1 cellular context compared by ENCODE assay signal in genomic region chr17:54900457-54901229, GRCh38.
TF ChIP-seq lines count a peak whose summit lies in the region.

TSS of gene TOM1L1 (plus strand) at chr17:54900852. CDS start at chr17:54900866, 14 bp downstream.

TF ChIP-seq in HepG2, 621 proteins besides CTCF, POLR2A, EP300 and RAD21 (continued from another document and continues in another):
- TF ChIP-seq TFDP1 (CRISPR knock-in tag; IDR thresholded peaks at IDR 0.05; ENCODE audit: borderline replicate concordance) (peak; percentile 86), HDAC2 (CRISPR knock-in tag; IDR thresholded peaks at IDR 0.05) (peak; percentile 43; the same call in 1 of the 2 replicates), ZNF713 (CRISPR knock-in tag; IDR thresholded peaks at IDR 0.05) (0 out of 2 replicates have a peak, but pooled peaks have one; percentile 66), ZNF432 (CRISPR knock-in tag; IDR thresholded peaks at IDR 0.05; ENCODE audit: borderline replicate concordance) (no peak), ZNF142 (CRISPR knock-in tag; IDR thresholded peaks at IDR 0.05) (0 out of 2 replicates have a peak, but pooled peaks have one; percentile 65), RAD51 (IDR thresholded peaks at IDR 0.05; ENCODE audit: borderline replicate concordance) (no peak), FOXO1 (CRISPR knock-in tag; IDR thresholded peaks at IDR 0.05) (0 out of 2 replicates have a peak, but pooled peaks have one; percentile 8), HOXA7 (CRISPR knock-in tag; IDR thresholded peaks at IDR 0.05) (no peak), ZNF75D (CRISPR knock-in tag; IDR thresholded peaks at IDR 0.05; ENCODE audit: borderline replicate concordance) (no peak), KDM6A (CRISPR knock-in tag; IDR thresholded peaks at IDR 0.05; ENCODE audit: low read depth) (no peak; the same call in 1 of the 2 replicates), NR1H2 (CRISPR knock-in tag; IDR thresholded peaks at IDR 0.05; ENCODE audit: borderline replicate concordance, low read depth) (no peak), REPIN1 (CRISPR knock-in tag; IDR thresholded peaks at IDR 0.05; ENCODE audit: borderline replicate concordance, low read depth) (peak; percentile 48; the same call in 1 of the 2 replicates), ZNF431 (CRISPR knock-in tag; IDR thresholded peaks at IDR 0.05; ENCODE audit: borderline replicate concordance, low read depth) (0 out of 2 replicates have a peak, but pooled peaks have one; percentile 21), ZNF775 (CRISPR knock-in tag; IDR thresholded peaks at IDR 0.05; ENCODE audit: borderline replicate concordance) (no peak), ZNF674 (CRISPR knock-in tag; IDR thresholded peaks at IDR 0.05; ENCODE audit: low read depth) (peak; percentile 77; the same call in 1 of the 2 replicates), ZBTB4 (CRISPR knock-in tag; IDR thresholded peaks at IDR 0.05; ENCODE audit: borderline replicate concordance) (peak; percentile 9; the same call in 1 of the 2 replicates), NFRKB (IDR thresholded peaks at IDR 0.05) (no peak), ZNF275 (CRISPR knock-in tag; IDR thresholded peaks at IDR 0.05; ENCODE audit: borderline replicate concordance) (no peak), CEBPG (CRISPR knock-in tag; IDR thresholded peaks at IDR 0.05) (0 out of 2 replicates have a peak, but pooled peaks have one; percentile 8), ZBED4 (CRISPR knock-in tag; IDR thresholded peaks at IDR 0.05; ENCODE audit: borderline replicate concordance) (no peak), ZNF720 (CRISPR knock-in tag; IDR thresholded peaks at IDR 0.05) (no peak), SNAPC4 (CRISPR knock-in tag; IDR thresholded peaks at IDR 0.05) (no peak), FOXA3 (CRISPR knock-in tag; IDR thresholded peaks at IDR 0.05) (peak; percentile 54; the same call in 1 of the 2 replicates), SRSF1 (optimal IDR thresholded peaks at IDR 0.05; ENCODE audit: low read depth, low read length) (peak; percentile 35), HOXA5 (CRISPR knock-in tag; IDR thresholded peaks at IDR 0.05) (0 out of 2 replicates have a peak, but pooled peaks have one; percentile 6), ZNF430 (CRISPR knock-in tag; IDR thresholded peaks at IDR 0.05) (no peak), ZSCAN9 (CRISPR knock-in tag; IDR thresholded peaks at IDR 0.05; ENCODE audit: borderline replicate concordance) (no peak; the same call in 1 of the 2 replicates)
- TF ChIP-seq, protein P1, sequence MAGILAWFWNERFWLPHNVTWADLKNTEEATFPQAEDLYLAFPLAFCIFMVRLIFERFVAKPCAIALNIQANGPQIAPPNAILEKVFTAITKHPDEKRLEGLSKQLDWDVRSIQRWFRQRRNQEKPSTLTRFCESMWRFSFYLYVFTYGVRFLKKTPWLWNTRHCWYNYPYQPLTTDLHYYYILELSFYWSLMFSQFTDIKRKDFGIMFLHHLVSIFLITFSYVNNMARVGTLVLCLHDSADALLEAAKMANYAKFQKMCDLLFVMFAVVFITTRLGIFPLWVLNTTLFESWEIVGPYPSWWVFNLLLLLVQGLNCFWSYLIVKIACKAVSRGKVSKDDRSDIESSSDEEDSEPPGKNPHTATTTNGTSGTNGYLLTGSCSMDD (CRISPR knock-in tag; IDR thresholded peaks at IDR 0.05), result no peak
- TF ChIP-seq, protein P2, sequence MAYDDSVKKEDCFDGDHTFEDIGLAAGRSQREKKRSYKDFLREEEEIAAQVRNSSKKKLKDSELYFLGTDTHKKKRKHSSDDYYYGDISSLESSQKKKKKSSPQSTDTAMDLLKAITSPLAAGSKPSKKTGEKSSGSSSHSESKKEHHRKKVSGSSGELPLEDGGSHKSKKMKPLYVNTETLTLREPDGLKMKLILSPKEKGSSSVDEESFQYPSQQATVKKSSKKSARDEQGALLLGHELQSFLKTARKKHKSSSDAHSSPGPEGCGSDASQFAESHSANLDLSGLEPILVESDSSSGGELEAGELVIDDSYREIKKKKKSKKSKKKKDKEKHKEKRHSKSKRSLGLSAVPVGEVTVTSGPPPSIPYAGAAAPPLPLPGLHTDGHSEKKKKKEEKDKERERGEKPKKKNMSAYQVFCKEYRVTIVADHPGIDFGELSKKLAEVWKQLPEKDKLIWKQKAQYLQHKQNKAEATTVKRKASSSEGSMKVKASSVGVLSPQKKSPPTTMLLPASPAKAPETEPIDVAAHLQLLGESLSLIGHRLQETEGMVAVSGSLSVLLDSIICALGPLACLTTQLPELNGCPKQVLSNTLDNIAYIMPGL (CRISPR knock-in tag; IDR thresholded peaks at IDR 0.05; ENCODE audit: borderline replicate concordance in 1 of 2, low read depth in 1 of 2), result peak; percentile 90 to 92
